8 cellular contexts compared by ENCODE assay signal in the genomic region with DNA sequence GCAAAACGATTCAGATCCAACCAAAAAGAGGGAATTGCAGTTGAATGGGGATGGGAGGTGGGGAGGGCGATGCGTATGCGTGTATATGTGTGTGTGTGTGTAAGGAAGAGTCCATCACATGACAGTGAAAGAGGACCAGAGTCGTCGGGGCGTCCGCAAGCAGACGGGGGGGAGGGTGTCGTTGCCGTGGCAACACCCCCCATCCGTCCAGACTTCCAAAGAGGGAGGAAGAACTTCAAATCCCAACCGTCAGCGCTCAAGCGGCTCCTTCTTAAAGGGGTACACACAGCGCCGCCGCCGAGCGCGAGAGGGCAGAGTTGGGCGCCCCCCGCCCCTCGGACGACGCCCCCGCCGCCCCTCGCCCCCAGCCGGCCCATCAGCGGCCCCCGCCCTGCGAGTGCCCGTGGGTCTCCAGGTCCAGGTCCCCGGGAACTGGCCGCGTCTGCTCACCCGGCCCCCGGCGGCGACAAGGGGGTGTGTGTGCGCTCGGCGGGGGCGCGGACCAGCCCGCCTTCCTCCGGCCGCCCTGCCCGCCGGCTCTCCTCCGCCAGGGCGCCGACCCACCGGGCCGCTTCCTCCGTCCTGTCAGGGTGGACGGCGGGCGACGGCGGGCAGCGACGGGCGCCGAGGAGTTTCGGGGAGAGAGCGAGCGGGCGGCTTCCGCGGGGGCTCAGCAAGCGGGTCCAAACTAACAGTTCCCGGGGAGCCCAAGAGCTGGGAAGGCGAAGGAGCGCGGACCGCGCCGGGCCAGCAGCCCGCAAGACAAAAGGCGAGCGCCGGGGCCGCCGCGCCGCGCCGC. TPM values are rescaled to one million over a fixed set of nuclear protein-coding genes. Genes with fewer than 3 reads are reported as not detected.
DNase-seq lines count a peak whose midpoint lies in the region; ATAC-seq and TF ChIP-seq lines count a peak whose summit lies in the region.

No MANE protein-coding gene starts in this region.

- H4K20me1 ChIP-seq in PC-9 (ENCODE audit: insufficient read depth) = no peaks in the 10 kb centered on the region

- ATAC-seq in GM21619 (IDR thresholded peaks at IDR 0.05; ENCODE audit: unreplicated experiment) (peak; percentile 16), naive B cell (ENCODE audit: low read depth in 2 of 2) (no peak)

- H3K36me3 Mint-ChIP-seq in IgD-negative memory B cell = peaks cover 2% of the 10 kb centered on the region
- no peaks in the 10 kb centered on the region for H3K36me3 Mint-ChIP-seq in naive B cell

- intact Hi-C loops in PC-9 (cut with micrococcal nuclease; ENCODE audit: unreplicated experiment) = loop anchor here (1.0 to 5.0 kb wide), 3 partner anchors 209 to 509 kb away; partner anchors contain the start of genes DCAF16, LAP3, NCAPG and QDPR

- CTCF ChIA-PET in PC-9 (lab: Charles Lee) = interaction anchor here (0.6 kb wide), 1 partner anchor 23 kb away, joined by 8 read pairs; no protein-coding TSS in a partner anchor

- H3K4me1 Mint-ChIP-seq in IgD-negative memory B cell (peaks cover 24 to 32% (median 28%) of the 10 kb centered on the region in 3 donors), naive B cell (peaks cover 22 to 33% (median 27%) of the 10 kb centered on the region in 3 donors)

- no peaks in the 10 kb centered on the region for H3F3A ChIP-seq in PC-9 (ENCODE audit: insufficient read depth, low read depth)

- H2AFZ ChIP-seq in PC-9 = peak overlapping the region; percentile 88

- H3K4me3 ChIP-seq in PC-9 = peak overlapping the region; percentile 75

- no peaks in the 10 kb centered on the region for H3K36me3 ChIP-seq in PC-9 (ENCODE audit: low read depth)

- BruUV-seq in PC-9 (replicated peaks; lab: Mats Ljungman, UMichigan) = TSS peak; percentile 30

- H3K27me3 Mint-ChIP-seq in IgD-negative memory B cell (no peaks in the 10 kb centered on the region), naive B cell (no peaks in the 10 kb centered on the region)

- H3K27ac ChIP-seq in PC-9 = peak overlapping the region; percentile 63

- peaks cover 7% of the 10 kb centered on the region for H3K4me1 ChIP-seq in PC-9 (replicated peaks; ENCODE audit: insufficient read depth)

- no peaks in the 10 kb centered on the region for H3K27me3 ChIP-seq in PC-9 (ENCODE audit: insufficient read depth, low read depth)

- H3K27ac Mint-ChIP-seq in IgD-negative memory B cell (peak overlapping the region; percentile 88 to 95 (median 89)), naive B cell (peak overlapping the region; percentile 83 to 99 (median 95))

- peak overlapping the region; percentile 92 for H3K4me2 ChIP-seq in PC-9

- no peaks in the 10 kb centered on the region for H3K9me3 ChIP-seq in PC-9 (ENCODE audit: insufficient read depth, low read depth)

- H3K4me3 Mint-ChIP-seq in IgD-negative memory B cell = peak overlapping the region; percentile 93 to 99 (median 98)
- peak overlapping the region; percentile 94 to 99 (median 98) for H3K4me3 Mint-ChIP-seq in naive B cell

- H3K79me2 ChIP-seq in PC-9 (ENCODE audit: low read depth) = peaks cover 44% of the 10 kb centered on the region

- DNase-seq in DMS 273 treated with DMSO at 0.1 percent for 48 hours (lab: John Stamatoyannopoulos, UW) = peak; percentile 35
- DNase-seq in PC-9 = peak in 1 of 2 experiments; percentile 46
- DNase-seq in activated T-helper 9 cell treated with anti-CD3 and anti-CD28 coated beads, Interleukin-2, amount 50 U/mL, for 16 hours (ENCODE audit: low read depth) = peak; percentile 14
- DNase-seq in fibroblast of peridontal ligament (ENCODE audit: extremely low read depth) = peak; percentile 78
- DNase-seq in naive B cell = peak; percentile 39
- peak; percentile 66 for DNase-seq in superior temporal gyrus (ENCODE audit: extremely low spot score)

- H3K9me2 ChIP-seq in PC-9 (ENCODE audit: insufficient read depth) = no peaks in the 10 kb centered on the region

- H3K9me3 Mint-ChIP-seq in IgD-negative memory B cell (no peaks in the 10 kb centered on the region), naive B cell (no peaks in the 10 kb centered on the region)

- POLR2A ChIA-PET in PC-9 (lab: Charles Lee; ENCODE audit: unreplicated experiment) = no interaction called here

- TF ChIP-seq CTCF in PC-9 (conservative IDR thresholded peaks at IDR 0.05) = no peak

RNA-seq across cellular contexts. Expression of gene LCORL, which starts 0.7 kb away (rescaled TPM):
- polyA plus RNA-seq in IgD-negative memory B cell (11.6 TPM), naive B cell (ENCODE audit: low read depth in 6 of 6) (10 to 100 TPM in 5 of 6 donors, 1 to 10 TPM in 1; 8.0 to 20.2 (median 16.7) TPM)
- total RNA-seq in PC-9 (2021) = 13.8 and 22.9 TPM in 2 replicates
